Comparison of ENCODE assay signal across 1 cellular context in genomic region chr1:205775015-205775716, GRCh38.
TF ChIP-seq lines count a peak whose summit lies in the region.

Gene RAB29, minus strand, starts transcription at chr1:205775482. Its CDS starts 526 bp downstream, at chr1:205774956.

TF ChIP-seq in HepG2, 621 proteins besides CTCF, POLR2A, EP300 and RAD21 (continued from another document):
- TF ChIP-seq HNF1A (IDR thresholded peaks at IDR 0.05; ENCODE audit: low read depth) = 0 out of 2 replicates have a peak, but pooled peaks have one; percentile 14
- TF ChIP-seq HNF1A (CRISPR knock-in tag; IDR thresholded peaks at IDR 0.05; ENCODE audit: borderline replicate concordance) = no peak
- TF ChIP-seq ZNF770 (CRISPR knock-in tag; IDR thresholded peaks at IDR 0.05) = no peak
- no peak; the same call in 1 of the 2 replicates for TF ChIP-seq DRAP1 (CRISPR knock-in tag; IDR thresholded peaks at IDR 0.05)
- no peak for TF ChIP-seq SP2 (CRISPR knock-in tag; IDR thresholded peaks at IDR 0.05)
- no peak for TF ChIP-seq ZNF234 (CRISPR knock-in tag; conservative IDR thresholded peaks at IDR 0.05)
- TF ChIP-seq ARNT2 (CRISPR knock-in tag; IDR thresholded peaks at IDR 0.05; ENCODE audit: low read depth) = 0 out of 2 replicates have a peak, but pooled peaks have one; percentile 35
- TF ChIP-seq TEF (CRISPR knock-in tag; IDR thresholded peaks at IDR 0.05) = no peak
